ENCODE assay signal across 33 cellular contexts in the genomic region with DNA sequence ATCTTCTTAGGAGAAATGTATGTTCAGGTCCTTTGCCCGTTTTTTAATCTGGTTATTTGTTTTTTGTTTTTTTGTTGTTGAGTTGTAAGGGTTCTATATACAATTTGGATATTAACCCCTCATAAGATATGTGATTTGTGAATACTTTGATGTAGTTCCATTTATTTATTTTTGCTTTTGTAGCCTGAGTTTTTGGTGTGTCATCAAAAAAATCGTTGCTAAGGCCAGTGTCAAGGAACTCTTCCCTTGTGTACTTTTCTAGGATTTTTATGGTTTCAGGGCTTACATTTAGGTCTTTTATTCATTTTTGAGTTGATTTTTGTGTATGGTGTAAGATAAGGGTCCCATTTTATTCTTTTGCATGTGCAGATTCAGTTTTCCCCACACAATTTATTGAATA.
"Had no signal": no experiment of that assay in that cellular context is flagged by ENCODE, and none has a peak within 500 bp of the region (broad histone marks: within the 10 kb centered on the region; RNA-seq: fewer than 3 reads in every experiment).

No MANE protein-coding gene starts in this region.

- FAIRE-seq: astrocyte, TTC549 had no signal

- H3K27ac ChIP-seq: adrenal gland, body of pancreas, brain microvascular endothelial cell, breast epithelium, VCaP had no signal

- H3K9me3 ChIP-seq: adrenal gland had no signal

- H3K36me3 ChIP-seq: adrenal gland, brain microvascular endothelial cell, breast epithelium had no signal

- H3K4me3 ChIP-seq: adrenal gland, body of pancreas, breast epithelium had no signal

- H3K4me1 ChIP-seq: adrenal gland, body of pancreas, breast epithelium had no signal

- H3K27me3 ChIP-seq: adrenal gland, body of pancreas, brain microvascular endothelial cell, breast epithelium had no signal

- ATAC-seq: activated CD8-positive, alpha-beta T cell treated with anti-CD3 and anti-CD28 coated beads for 36 hours; activated naive CD4-positive, alpha-beta T cell treated with anti-CD3 and anti-CD28 coated beads, Interleukin-2, amount 50 U/mL, for 72 hours; activated T-cell treated with anti-CD3 and anti-CD28 coated beads, Interleukin-2, amount 50 U/mL, for 4 hours; activated T-cell treated with anti-CD3 and anti-CD28 coated beads, Interleukin-2, amount 50 U/mL, for 72 hours; activated T-helper 17 cell treated with anti-CD3 and anti-CD28 coated beads, Interleukin-2, amount 50 U/mL, for 72 hours; body of pancreas had no signal

- DNase-seq: activated B cell treated with CpG ODN at 0.5 μM for 24 hours; activated CD4-positive, alpha-beta memory T cell treated with anti-CD3 and anti-CD28 coated beads for 36 hours; activated CD4-positive, alpha-beta T cell treated with anti-CD3 and anti-CD28 coated beads for 4 hours; activated CD4-positive, alpha-beta T cell treated with anti-CD3 and anti-CD28 coated beads, Interleukin-2, amount 10 ng/mL, durations not matched to agents 24 days and 14 days; activated CD4-positive, alpha-beta T cell treated with anti-CD3 and anti-CD28 coated beads, Interleukin-2, amount 50 U/mL, for 1 hour; activated CD4-positive, alpha-beta T cell treated with anti-CD3 and anti-CD28 coated beads, Interleukin-2, amount 50 U/mL, for 4 hours; activated CD4-positive, CD25-positive, alpha-beta regulatory T cell treated with anti-CD3 and anti-CD28 coated beads, Interleukin-2, amount 50 U/mL, for 72 hours; activated CD8-positive, alpha-beta memory T cell treated with anti-CD3 and anti-CD28 coated beads, Interleukin-2, amount 50 U/mL, for 4 hours; activated CD8-positive, alpha-beta T cell treated with anti-CD3 and anti-CD28 coated beads for 36 hours; activated effector memory CD4-positive, alpha-beta T cell treated with anti-CD3 and anti-CD28 coated beads, Interleukin-2, amount 50 U/mL, for 16 hours; activated gamma-delta T cell treated with Interleukin-2 at 50 U/mL for 16 hours; activated naive CD4-positive, alpha-beta T cell; activated naive CD4-positive, alpha-beta T cell treated with anti-CD3 and anti-CD28 coated beads for 36 hours; activated naive CD4-positive, alpha-beta T cell treated with anti-CD3 and anti-CD28 coated beads, Interleukin-2, amount 50 U/mL, for 16 hours; activated naive CD8-positive, alpha-beta T cell treated with anti-CD3 and anti-CD28 coated beads for 36 hours; activated T-cell treated with anti-CD3 and anti-CD28 coated beads for 4 hours; activated T-cell treated with anti-CD3 and anti-CD28 coated beads, Interleukin-2, amount 50 U/mL, for 1 hour; activated T-cell treated with anti-CD3 and anti-CD28 coated beads, Interleukin-2, amount 50 U/mL, for 4 hours; activated T-cell treated with anti-CD3 and anti-CD28 coated beads, Interleukin-2, amount 50 U/mL, for 72 hours; adrenal gland; amniotic stem cell; aorta; body of pancreas; brain microvascular endothelial cell; central memory CD4-positive, alpha-beta T cell; T-helper 2 cell; T-helper 9 cell had no signal
